Comparison of ENCODE assay signal across 17 cellular contexts in genomic region chr1:3470650-3471355, GRCh38. TPM values are rescaled to one million over a fixed set of nuclear protein-coding genes. Genes with fewer than 3 reads are reported as not detected.
DNase-seq lines count a peak whose midpoint lies in the region; ATAC-seq and TF ChIP-seq lines count a peak whose summit lies in the region.
"Had no signal": no experiment of that assay in that cellular context is flagged by ENCODE, and none has a peak within 500 bp of the region (broad histone marks: within the 10 kb centered on the region; RNA-seq: fewer than 3 reads in every experiment).

No MANE protein-coding gene starts in this region.

- no peak for DNase-seq in stimulated activated naive CD8-positive, alpha-beta T cell treated with anti-CD3 and anti-CD28 coated beads, Interleukin-15, amount 100 ng/mL, for 72 hours
- no peak for DNase-seq in stimulated activated naive CD8-positive, alpha-beta T cell treated with anti-CD3 and anti-CD28 coated beads, Interleukin-15, Interleukin-2, amounts not matched to agents 100 U/mL and 50 U/mL, for 24 hours
- DNase-seq in foreskin keratinocyte: no peak
- no peak for DNase-seq in mesothelial cell of epicardium (ENCODE audit: low spot score in 2 of 2, unreplicated experiment in 2 of 2)
- DNase-seq in head of caudate nucleus: no peak
- no peak for DNase-seq in stimulated activated CD8-positive, alpha-beta memory T cell treated with anti-CD3 and anti-CD28 coated beads, Interleukin-4, amount 100 ng/mL, for 48 hours
- no peak for DNase-seq in stimulated activated CD4-positive, alpha-beta T cell treated with anti-CD3 and anti-CD28 coated beads, Interleukin-12 subunit alpha, Interleukin-12 subunit beta, amount 100 ng/mL, for 4 hours
- DNase-seq: activated T-cell treated with anti-CD3 and anti-CD28 coated beads for 4 hours; KG1; naive B cell; NCI-H446; stimulated activated CD4-positive, alpha-beta T cell treated with anti-CD3 and anti-CD28 coated beads, Interleukin-4, amount 100 ng/mL, for 4 hours; stimulated activated naive B cell treated with anti-CD40 and anti-IgM and Interleukin-4, amounts not matched to agents 10 μg/mL and 1 μg/mL and 100 μg/mL, for 72 hours had no signal

- peaks cover 15% of the 10 kb centered on the region for H3K4me1 ChIP-seq in foreskin keratinocyte

- intact Hi-C loops in head of caudate nucleus (cut with DNase I): no loop called here

- no peak for TF ChIP-seq CTCF in foreskin keratinocyte (conservative IDR thresholded peaks at IDR 0.05)
- no peak for TF ChIP-seq CTCF in mesothelial cell of epicardium (IDR thresholded peaks at IDR 0.05; ENCODE audit: unreplicated experiment)

- H3K27ac Mint-ChIP-seq in stimulated activated naive CD8-positive, alpha-beta T cell treated with anti-CD3 and anti-CD28 coated beads, Interleukin-15, amount 100 ng/mL, for 72 hours: no peak overlapping the region
- peak overlapping the region; percentile 86 for H3K27ac Mint-ChIP-seq in mesothelial cell of epicardium
- H3K27ac Mint-ChIP-seq: activated naive CD8-positive, alpha-beta T cell; stimulated activated naive B cell treated with anti-CD40 and anti-IgM and Interleukin-4, amounts not matched to agents 10 μg/mL and 1 μg/mL and 100 μg/mL, for 72 hours had no signal

- peak; percentile 2 for ATAC-seq in stimulated activated naive CD8-positive, alpha-beta T cell treated with anti-CD3 and anti-CD28 coated beads, Interleukin-15, amount 100 ng/mL, for 72 hours
- no peak for ATAC-seq in stimulated activated naive CD8-positive, alpha-beta T cell treated with anti-CD3 and anti-CD28 coated beads, Interleukin-15, Interleukin-2, amounts not matched to agents 100 U/mL and 50 U/mL, for 24 hours
- ATAC-seq in foreskin keratinocyte (no peak), HG03521 (IDR thresholded peaks at IDR 0.05; ENCODE audit: unreplicated experiment) (no peak)

- peaks cover 7% of the 10 kb centered on the region for H3K4me1 Mint-ChIP-seq in stimulated activated naive CD8-positive, alpha-beta T cell treated with anti-CD3 and anti-CD28 coated beads, Interleukin-15, amount 100 ng/mL, for 72 hours
- peaks cover 30% of the 10 kb centered on the region for H3K4me1 Mint-ChIP-seq in mesothelial cell of epicardium
- H3K4me1 Mint-ChIP-seq: central memory CD8-positive, alpha-beta T cell had no signal

- no peaks in the 10 kb centered on the region for H3K27me3 ChIP-seq in foreskin keratinocyte

- peaks cover 1% of the 10 kb centered on the region for H3K36me3 Mint-ChIP-seq in mesothelial cell of epicardium
- H3K36me3 Mint-ChIP-seq: activated naive CD8-positive, alpha-beta T cell; naive B cell; stimulated activated naive B cell treated with anti-CD40 and anti-IgM and Interleukin-4, amounts not matched to agents 10 μg/mL and 1 μg/mL and 100 μg/mL, for 72 hours had no signal

- H3K27ac ChIP-seq in foreskin keratinocyte: peak overlapping the region; percentile 27

- no peak overlapping the region for H3K4me3 Mint-ChIP-seq in stimulated activated naive CD8-positive, alpha-beta T cell treated with anti-CD3 and anti-CD28 coated beads, Interleukin-15, amount 100 ng/mL, for 72 hours
- no peak overlapping the region for H3K4me3 Mint-ChIP-seq in mesothelial cell of epicardium
- H3K4me3 Mint-ChIP-seq: activated naive CD8-positive, alpha-beta T cell; central memory CD8-positive, alpha-beta T cell; naive B cell; stimulated activated naive B cell treated with anti-CD40 and anti-IgM and Interleukin-4, amounts not matched to agents 10 μg/mL and 1 μg/mL and 100 μg/mL, for 72 hours had no signal

- peaks cover 8% of the 10 kb centered on the region for H3K27me3 Mint-ChIP-seq in stimulated activated naive CD8-positive, alpha-beta T cell treated with anti-CD3 and anti-CD28 coated beads, Interleukin-15, amount 100 ng/mL, for 72 hours
- H3K27me3 Mint-ChIP-seq in mesothelial cell of epicardium (ENCODE audit: low read depth): no peaks in the 10 kb centered on the region
- H3K27me3 Mint-ChIP-seq: activated naive CD8-positive, alpha-beta T cell had no signal

- no peaks in the 10 kb centered on the region for H3K9me3 Mint-ChIP-seq in stimulated activated naive CD8-positive, alpha-beta T cell treated with anti-CD3 and anti-CD28 coated beads, Interleukin-15, amount 100 ng/mL, for 72 hours
- H3K9me3 Mint-ChIP-seq in mesothelial cell of epicardium: no peaks in the 10 kb centered on the region
- H3K9me3 Mint-ChIP-seq: central memory CD8-positive, alpha-beta T cell; naive B cell had no signal

RNA-seq across cellular contexts. Expression of gene ARHGEF16, which starts 16.3 kb away (rescaled TPM):
- 24.1 and 25.2 TPM in 2 replicates for total RNA-seq in foreskin keratinocyte
- 19.9 and 22.8 TPM in 2 replicates for polyA plus RNA-seq in foreskin keratinocyte
- 20.1 to 20.3 TPM (median 20.3 TPM) in 3 replicates for total RNA-seq in mesothelial cell of epicardium
- polyA plus RNA-seq: AG04450 had no signal
